Comparison of ENCODE assay signal across 1 cellular context in genomic region chr6:149492798-149493165, GRCh38.
TF ChIP-seq lines count a peak whose summit lies in the region.

No MANE protein-coding gene starts in this region.

TF ChIP-seq in HepG2, 621 proteins besides CTCF, POLR2A, EP300 and RAD21:
- TF ChIP-seq, protein P1, sequence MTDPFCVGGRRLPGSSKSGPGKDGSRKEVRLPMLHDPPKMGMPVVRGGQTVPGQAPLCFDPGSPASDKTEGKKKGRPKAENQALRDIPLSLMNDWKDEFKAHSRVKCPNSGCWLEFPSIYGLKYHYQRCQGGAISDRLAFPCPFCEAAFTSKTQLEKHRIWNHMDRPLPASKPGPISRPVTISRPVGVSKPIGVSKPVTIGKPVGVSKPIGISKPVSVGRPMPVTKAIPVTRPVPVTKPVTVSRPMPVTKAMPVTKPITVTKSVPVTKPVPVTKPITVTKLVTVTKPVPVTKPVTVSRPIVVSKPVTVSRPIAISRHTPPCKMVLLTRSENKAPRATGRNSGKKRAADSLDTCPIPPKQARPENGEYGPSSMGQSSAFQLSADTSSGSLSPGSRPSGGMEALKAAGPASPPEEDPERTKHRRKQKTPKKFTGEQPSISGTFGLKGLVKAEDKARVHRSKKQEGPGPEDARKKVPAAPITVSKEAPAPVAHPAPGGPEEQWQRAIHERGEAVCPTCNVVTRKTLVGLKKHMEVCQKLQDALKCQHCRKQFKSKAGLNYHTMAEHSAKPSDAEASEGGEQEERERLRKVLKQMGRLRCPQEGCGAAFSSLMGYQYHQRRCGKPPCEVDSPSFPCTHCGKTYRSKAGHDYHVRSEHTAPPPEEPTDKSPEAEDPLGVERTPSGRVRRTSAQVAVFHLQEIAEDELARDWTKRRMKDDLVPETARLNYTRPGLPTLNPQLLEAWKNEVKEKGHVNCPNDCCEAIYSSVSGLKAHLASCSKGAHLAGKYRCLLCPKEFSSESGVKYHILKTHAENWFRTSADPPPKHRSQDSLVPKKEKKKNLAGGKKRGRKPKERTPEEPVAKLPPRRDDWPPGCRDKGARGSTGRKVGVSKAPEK (CRISPR knock-in tag; IDR thresholded peaks at IDR 0.05; ENCODE audit: borderline replicate concordance), result no peak
- TF ChIP-seq RFX5 (IDR thresholded peaks at IDR 0.05; ENCODE audit: low read depth, low read length) (no peak), MXD3 (CRISPR knock-in tag; IDR thresholded peaks at IDR 0.05) (no peak), ZNF746 (CRISPR knock-in tag; IDR thresholded peaks at IDR 0.05) (no peak), PHB2 (IDR thresholded peaks at IDR 0.05; ENCODE audit: partially characterized antibody) (no peak), ETS1 (CRISPR knock-in tag; IDR thresholded peaks at IDR 0.05) (no peak)
- TF ChIP-seq, protein P2, sequence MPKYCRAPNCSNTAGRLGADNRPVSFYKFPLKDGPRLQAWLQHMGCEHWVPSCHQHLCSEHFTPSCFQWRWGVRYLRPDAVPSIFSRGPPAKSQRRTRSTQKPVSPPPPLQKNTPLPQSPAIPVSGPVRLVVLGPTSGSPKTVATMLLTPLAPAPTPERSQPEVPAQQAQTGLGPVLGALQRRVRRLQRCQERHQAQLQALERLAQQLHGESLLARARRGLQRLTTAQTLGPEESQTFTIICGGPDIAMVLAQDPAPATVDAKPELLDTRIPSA (CRISPR knock-in tag; IDR thresholded peaks at IDR 0.05; ENCODE audit: borderline replicate concordance), result no peak
